Comparison of ENCODE assay signal across 9 cellular contexts in genomic region chr7:100896743-100897051, GRCh38. TPM values are rescaled to one million over a fixed set of nuclear protein-coding genes. Genes with fewer than 3 reads are reported as not detected.
DNase-seq lines count a peak whose midpoint lies in the region; ATAC-seq and TF ChIP-seq lines count a peak whose summit lies in the region.
"Had no signal": no experiment of that assay in that cellular context is flagged by ENCODE, and none has a peak within 500 bp of the region (broad histone marks: within the 10 kb centered on the region; RNA-seq: fewer than 3 reads in every experiment).

No MANE protein-coding gene starts in this region.

- H3K27me3 ChIP-seq in lower lobe of right lung (ENCODE audit: low read depth) (peaks cover 61% of the 10 kb centered on the region), subcutaneous abdominal adipose tissue (ENCODE audit: control insufficient read depth in 5 of 5, insufficient read depth in 4 of 5, low read length in 5 of 5) (peaks cover 13 to 52% (median 35%) of the 10 kb centered on the region in 5 donors)

- H3K27me3 Mint-ChIP-seq in activated CD4-positive, alpha-beta T cell treated with anti-CD3 and anti-CD28 coated beads for 36 hours: peaks cover 32% of the 10 kb centered on the region

- no peak for ATAC-seq in activated CD4-positive, alpha-beta T cell treated with anti-CD3 and anti-CD28 coated beads for 36 hours
- ATAC-seq in lower lobe of right lung: no peak
- no peak for ATAC-seq in GM21825 (IDR thresholded peaks at IDR 0.05; ENCODE audit: unreplicated experiment)
- ATAC-seq in HG03342 (IDR thresholded peaks at IDR 0.05; ENCODE audit: unreplicated experiment): no peak

- H3K36me3 Mint-ChIP-seq in activated CD4-positive, alpha-beta T cell treated with anti-CD3 and anti-CD28 coated beads for 36 hours (ENCODE audit: low read depth): no peaks in the 10 kb centered on the region

- POLR2A ChIA-PET in activated CD4-positive, alpha-beta T cell treated with anti-CD3 and anti-CD28 coated beads for 36 hours (lab: Charles Lee): no interaction called here

- H3K9me3 Mint-ChIP-seq in activated CD4-positive, alpha-beta T cell treated with anti-CD3 and anti-CD28 coated beads for 36 hours (ENCODE audit: low read depth): no peaks in the 10 kb centered on the region

- intact Hi-C loops in activated CD4-positive, alpha-beta T cell treated with anti-CD3 and anti-CD28 coated beads for 36 hours (cut with DNase I, micrococcal nuclease): loop anchor here (1.0 kb wide), 4 partner anchors 70 to 387 kb away; no protein-coding TSS in a partner anchor
- intact Hi-C loops in lower lobe of right lung (cut with DNase I): loop anchor here (5.0 kb wide), 1 partner anchor 161 kb away; no protein-coding TSS in a partner anchor

- in situ Hi-C loops in astrocyte of the cerebellum (cut with HindIII; ENCODE audit: low sequenced_read_pairs): no loop called here

- no peak overlapping the region for H3K27ac Mint-ChIP-seq in activated CD4-positive, alpha-beta T cell treated with anti-CD3 and anti-CD28 coated beads for 36 hours

- peak; percentile 25 for DNase-seq in activated CD4-positive, alpha-beta T cell treated with anti-CD3 and anti-CD28 coated beads for 36 hours
- no peak for DNase-seq in activated CD4-positive, alpha-beta T cell treated with anti-CD3 and anti-CD28 coated beads for 1 hour
- DNase-seq in astrocyte of the cerebellum (ENCODE audit: low read depth): no peak
- no peak for DNase-seq in lower lobe of right lung
- DNase-seq in islet precursor cell: no peak
- DNase-seq: cortex of kidney had no signal

- TF ChIP-seq CTCF in astrocyte of the cerebellum (IDR thresholded peaks at IDR 0.05; ENCODE audit: low read depth, low read length, missing control alignments): no peak
- TF ChIP-seq CTCF in lower lobe of right lung (IDR thresholded peaks at IDR 0.05): no peak

- CTCF ChIA-PET in activated CD4-positive, alpha-beta T cell treated with anti-CD3 and anti-CD28 coated beads for 36 hours (lab: Charles Lee): no interaction called here

- H3K4me3 ChIP-seq in astrocyte of the cerebellum (ENCODE audit: low read depth, low read length): peak overlapping the region; percentile 10
- peak overlapping the region; percentile 58 for H3K4me3 ChIP-seq in lower lobe of right lung
- peak overlapping the region in 3 of 5 donors; percentile 29 to 59 (median 57) for H3K4me3 ChIP-seq in subcutaneous abdominal adipose tissue (ENCODE audit: low read depth in 1 of 5, low read length in 5 of 5)

- H3K4me1 Mint-ChIP-seq in activated CD4-positive, alpha-beta T cell treated with anti-CD3 and anti-CD28 coated beads for 36 hours: peaks cover 10% of the 10 kb centered on the region

- H3K9me3 ChIP-seq in lower lobe of right lung (no peaks in the 10 kb centered on the region), subcutaneous abdominal adipose tissue (ENCODE audit: control insufficient read depth in 5 of 5, low read length in 5 of 5) (no peaks in the 10 kb centered on the region)

- H3K27ac ChIP-seq in lower lobe of right lung: no peak overlapping the region
- no peak overlapping the region for H3K27ac ChIP-seq in subcutaneous abdominal adipose tissue (ENCODE audit: low read depth, low read length)

- H3K36me3 ChIP-seq in lower lobe of right lung (no peaks in the 10 kb centered on the region), subcutaneous abdominal adipose tissue (ENCODE audit: control insufficient read depth in 5 of 5, insufficient read depth in 5 of 5, low read length in 5 of 5) (no peaks in the 10 kb centered on the region)

- H3K4me3 Mint-ChIP-seq in activated CD4-positive, alpha-beta T cell treated with anti-CD3 and anti-CD28 coated beads for 36 hours: no peak overlapping the region

- peaks cover 23% of the 10 kb centered on the region for H3K4me1 ChIP-seq in lower lobe of right lung
- peaks cover 0 to 32% (median 23%) of the 10 kb centered on the region in 5 donors for H3K4me1 ChIP-seq in subcutaneous abdominal adipose tissue (ENCODE audit: control insufficient read depth in 5 of 5, insufficient read depth in 5 of 5, low read length in 5 of 5)

- H3K9ac ChIP-seq in subcutaneous abdominal adipose tissue (ENCODE audit: low read length in 5 of 5): no peak overlapping the region

RNA-seq across cellular contexts. Expression of gene ACHE, which starts 1.0 kb away (rescaled TPM):
- under 1 TPM in 1 of 2 experiments, not detected in 1; 0.09 TPM for total RNA-seq in activated CD4-positive, alpha-beta T cell treated with anti-CD3 and anti-CD28 coated beads for 36 hours
- total RNA-seq in lower lobe of right lung: 0.97 TPM

RNA-seq across cellular contexts. Expression of gene UFSP1, which starts 7.2 kb away (rescaled TPM):
- 1 to 10 TPM; 1.5 to 1.7 TPM for total RNA-seq in activated CD4-positive, alpha-beta T cell treated with anti-CD3 and anti-CD28 coated beads for 36 hours
- total RNA-seq in lower lobe of right lung: 2.3 TPM

RNA-seq across cellular contexts. Expression of gene SRRT, which starts 21.8 kb away (rescaled TPM):
- total RNA-seq in activated CD4-positive, alpha-beta T cell treated with anti-CD3 and anti-CD28 coated beads for 36 hours: 100 to 1,000 TPM; 253 to 260 TPM
- 105 TPM for total RNA-seq in lower lobe of right lung

RNA-seq across cellular contexts. Expression of gene TRIP6, which starts 29.5 kb away (rescaled TPM):
- 10 to 100 TPM; 22.2 to 31.1 TPM for total RNA-seq in activated CD4-positive, alpha-beta T cell treated with anti-CD3 and anti-CD28 coated beads for 36 hours
- 56.5 TPM for total RNA-seq in lower lobe of right lung

RNA-seq across cellular contexts. Expression of gene SLC12A9, which starts 44.2 kb away (rescaled TPM):
- 10 to 100 TPM; 13.6 to 15.6 TPM for total RNA-seq in activated CD4-positive, alpha-beta T cell treated with anti-CD3 and anti-CD28 coated beads for 36 hours
- total RNA-seq in lower lobe of right lung: 43.6 TPM
